9 cellular contexts compared by ENCODE assay signal in genomic region chr3:71512000-71512399, GRCh38.
DNase-seq lines count a peak whose midpoint lies in the region; ATAC-seq, FAIRE-seq and TF ChIP-seq lines count a peak whose summit lies in the region.
"Had no signal": no experiment of that assay in that cellular context is flagged by ENCODE, and none has a peak within 500 bp of the region (broad histone marks: within the 10 kb centered on the region; RNA-seq: fewer than 3 reads in every experiment).

No MANE protein-coding gene starts in this region.

- intact Hi-C loops in K562 (cut with micrococcal nuclease): loop anchor here (2.0 to 10.0 kb wide), 6 partner anchors 73 to 440 kb away; no protein-coding TSS in a partner anchor

- no peaks in the 10 kb centered on the region for H3K9me3 ChIP-seq in K562 (replicated peaks; ENCODE audit: control insufficient read depth, insufficient read depth, low read depth, low read length)

- peak; percentile 55 to 67 (median 62) for TF ChIP-seq CTCF in K562 (IDR thresholded peaks at IDR 0.05 in 2 of 3, conservative IDR thresholded peaks at IDR 0.05 in 1 of 3; ENCODE audit: insufficient read depth in 2 of 3, low read depth in 1 of 3, low read length in 3 of 3)

- no peak overlapping the region for H3K4me3 Mint-ChIP-seq in activated T-cell treated with anti-CD3 and anti-CD28 coated beads, Interleukin-2, amount 50 U/mL, for 24 hours

- no peak overlapping the region for H3K4me2 ChIP-seq in K562 (ENCODE audit: insufficient read depth, low read length)

- H3K9me1 ChIP-seq in K562 (ENCODE audit: control insufficient read depth, insufficient read depth, low read length): no peaks in the 10 kb centered on the region

- no peaks in the 10 kb centered on the region for H3K27me3 ChIP-seq in K562 (ENCODE audit: control insufficient read depth in 2 of 2, insufficient read depth in 2 of 2, low read length in 2 of 2)

- peak; percentile 59 to 80 for TF ChIP-seq RAD21 in K562 (CRISPR knock-in tag; conservative IDR thresholded peaks at IDR 0.05 in 1 of 2, IDR thresholded peaks at IDR 0.05 in 1 of 2)

- TF ChIP-seq POLR2A in K562 (conservative IDR thresholded peaks at IDR 0.05): no peak

- WGBS in K562 (ENCODE audit: insufficient coverage, low coverage, missing lambda C conversion rate): 13% methylated on average over 2 of the region's 3 CpGs

- H3K27me3 Mint-ChIP-seq in activated T-cell treated with anti-CD3 and anti-CD28 coated beads, Interleukin-2, amount 50 U/mL, for 24 hours: no peaks in the 10 kb centered on the region

- H3K36me3 ChIP-seq in K562 (ENCODE audit: control insufficient read depth, insufficient read depth, low read length): 0 out of 3 replicates have a peak, but pooled peaks cover 2% of the 10 kb centered on the region

- peak; percentile 17 for DNase-seq in activated T-cell treated with anti-CD3 and anti-CD28 coated beads for 1 hour (ENCODE audit: low read depth)
- no peak for DNase-seq in activated T-cell treated with anti-CD3 and anti-CD28 coated beads, Interleukin-2, amount 50 U/mL, for 24 hours
- DNase-seq in NAMALWA (ENCODE audit: low spot score): peak; percentile 47
- DNase-seq in K562 (ENCODE audit: extremely low read depth in 1 of 4, low spot score in 3 of 4): peak; percentile 12 to 78 (median 50)
- DNase-seq in stimulated activated naive CD4-positive, alpha-beta T cell treated with Interleukin-2 at 50 U/mL for 16 hours (lab: John Stamatoyannopoulos, UW): peak; percentile 16
- no peak for DNase-seq in LoVo (ENCODE audit: low spot score)
- no peak for DNase-seq in DMS 273 (lab: John Stamatoyannopoulos, UW; ENCODE audit: unreplicated experiment)

- POLR2A ChIA-PET in K562 (lab: Yijun Ruan, JAX): no interaction called here

- H3K79me2 ChIP-seq in K562 (ENCODE audit: control insufficient read depth, insufficient read depth, low read length): no peaks in the 10 kb centered on the region

- H3K4me1 ChIP-seq in K562 (replicated peaks in 1 of 2; ENCODE audit: control insufficient read depth in 2 of 2, insufficient read depth in 2 of 2, low read length in 2 of 2): peaks cover 4 to 29% of the 10 kb centered on the region in 2 experiments; a peak in 2 of 5 replicates

- no TSS peak for BruUV-seq in K562 (replicated peaks; lab: Mats Ljungman, UMichigan)

- H3K27ac ChIP-seq in K562 (ENCODE audit: extremely low read depth, low read depth, low read length): 0 out of 3 replicates have a peak overlapping the region, but pooled peaks have one; percentile 33
- H3K27ac ChIP-seq: VCaP had no signal

- H3K9me3 Mint-ChIP-seq in activated T-cell treated with anti-CD3 and anti-CD28 coated beads, Interleukin-2, amount 50 U/mL, for 24 hours: no peaks in the 10 kb centered on the region

- H3K4me3 ChIP-seq in K562: no peak overlapping the region

- H3K27ac Mint-ChIP-seq in activated T-cell treated with anti-CD3 and anti-CD28 coated beads, Interleukin-2, amount 50 U/mL, for 24 hours: no peak overlapping the region

- peak; percentile 88 for FAIRE-seq in K562 (lab: Jason Lieb, UNC)

- in situ Hi-C loops in K562 (cut with MboI): no loop called here

- peaks cover 13% of the 10 kb centered on the region for H3K4me1 Mint-ChIP-seq in activated T-cell treated with anti-CD3 and anti-CD28 coated beads, Interleukin-2, amount 50 U/mL, for 24 hours (ENCODE audit: low read depth)

- no peak overlapping the region for H3K9ac ChIP-seq in K562 (ENCODE audit: insufficient read depth in 1 of 2, low read depth in 2 of 2, low read length in 2 of 2)

- peak; percentile 96 for ATAC-seq in K562
- ATAC-seq in GM18511 (IDR thresholded peaks at IDR 0.05; ENCODE audit: unreplicated experiment): no peak

- no peaks in the 10 kb centered on the region for H4K20me1 ChIP-seq in K562 (replicated peaks; ENCODE audit: control insufficient read depth, insufficient read depth, low read length)

- no peak for TF ChIP-seq EP300 in K562 (IDR thresholded peaks at IDR 0.05; ENCODE audit: low read length)

- CTCF ChIA-PET in K562 (lab: Yijun Ruan, JAX; ENCODE audit: low intra/inter-chr PET ratio): no interaction called here

- no peaks in the 10 kb centered on the region for H3K36me3 Mint-ChIP-seq in activated T-cell treated with anti-CD3 and anti-CD28 coated beads, Interleukin-2, amount 50 U/mL, for 24 hours (ENCODE audit: low read depth)

- H2AFZ ChIP-seq in K562 (ENCODE audit: low read depth, low read length): no peak overlapping the region

TF ChIP-seq in K562, 482 proteins besides CTCF, POLR2A, EP300 and RAD21:
- TF ChIP-seq NR2C2 (CRISPR knock-in tag; IDR thresholded peaks at IDR 0.05) (no peak), NR2C2 (tag; IDR thresholded peaks at IDR 0.05) (peak; percentile 43; the same call in 1 of the 2 replicates), JUND (IDR thresholded peaks at IDR 0.05; ENCODE audit: borderline replicate concordance, low read depth, low read length) (0 out of 2 replicates have a peak, but pooled peaks have one; percentile 4), JUND (tag; IDR thresholded peaks at IDR 0.05; ENCODE audit: borderline replicate concordance, low read depth, low read length) (no peak; the same call in 2 of the 3 replicates), RB1 (IDR thresholded peaks at IDR 0.05; ENCODE audit: low read depth) (0 out of 2 replicates have a peak, but pooled peaks have one; percentile 20), PYGO2 (tag; IDR thresholded peaks at IDR 0.05) (no peak), CTBP1 (IDR thresholded peaks at IDR 0.05; ENCODE audit: borderline replicate concordance) (peak; percentile 65; the same call in 1 of the 2 replicates), MEIS2 (IDR thresholded peaks at IDR 0.05; ENCODE audit: partially characterized antibody) (no peak), ZNF785 (CRISPR knock-in tag; IDR thresholded peaks at IDR 0.05) (no peak), NR2C1 (IDR thresholded peaks at IDR 0.05) (peak; percentile 48; the same call in 1 of the 2 replicates), NR2C1 (tag; IDR thresholded peaks at IDR 0.05) (0 out of 2 replicates have a peak, but pooled peaks have one; percentile 22), ESRRA (IDR thresholded peaks at IDR 0.05; ENCODE audit: borderline replicate concordance, low read depth) (peak; percentile 94), MAZ (CRISPR knock-in tag; conservative IDR thresholded peaks at IDR 0.05 in 1 of 2, IDR thresholded peaks at IDR 0.05 in 1 of 2) (0 out of 4 replicates have a peak, but pooled peaks of 1 of the 2 experiments have one; percentile 21), CAMTA2 (CRISPR knock-in tag; conservative IDR thresholded peaks at IDR 0.05) (no peak), SMC3 (conservative IDR thresholded peaks at IDR 0.05; ENCODE audit: insufficient read depth, low read depth, low read length) (0 out of 2 replicates have a peak, but pooled peaks have one; percentile 17), ATF7 (IDR thresholded peaks at IDR 0.05) (0 out of 2 replicates have a peak, but pooled peaks have one; percentile 20), DEAF1 (CRISPR knock-in tag; IDR thresholded peaks at IDR 0.05) (0 out of 2 replicates have a peak, but pooled peaks have one; percentile 29), E2F6 (IDR thresholded peaks at IDR 0.05; ENCODE audit: borderline replicate concordance in 1 of 2, extremely low read depth in 1 of 2, insufficient read depth in 1 of 2, insufficient read length in 1 of 2, low read depth in 1 of 2, low read length in 1 of 2, poor library complexity in 1 of 2, severe bottlenecking in 1 of 2) (no peak), MNT (conservative IDR thresholded peaks at IDR 0.05) (0 out of 4 replicates have a peak, but pooled peaks of 1 of the 2 experiments have one; percentile 21)

Comparison
In these comparisons a context has a peak if more than half of its experiments do, and no peak if none do; other contexts are left out.
1. DNase-seq: peak in activated T-cell treated with anti-CD3 and anti-CD28 coated beads for 1 hour (single experiment), NAMALWA (single experiment), K562 (4 of 4) and stimulated activated naive CD4-positive, alpha-beta T cell treated with Interleukin-2 at 50 U/mL for 16 hours (single experiment); none in activated T-cell treated with anti-CD3 and anti-CD28 coated beads, Interleukin-2, amount 50 U/mL, for 24 hours (single experiment), LoVo (single experiment) and DMS 273 (single experiment).